ENCODE assay signal across 8 cellular contexts in genomic region chr14:103847439-103847953, GRCh38. TPM values are rescaled to one million over a fixed set of nuclear protein-coding genes. Genes with fewer than 3 reads are reported as not detected.
DNase-seq lines count a peak whose midpoint lies in the region; ATAC-seq and TF ChIP-seq lines count a peak whose summit lies in the region.

PPP1R13B (minus strand) TSS chr14:103847575; CDS start chr14:103847307, 268 bp downstream.

- peak; percentile 86 to 97 (median 94) for DNase-seq in CD4-positive, alpha-beta T cell
- DNase-seq in HK-2 (ENCODE audit: unreplicated experiment) (peak; percentile 90), NOMO-1 (lab: John Stamatoyannopoulos, UW; ENCODE audit: unreplicated experiment in 2 of 2) (peak; percentile 69 to 90), mesothelial cell of epicardium (ENCODE audit: low spot score in 2 of 2, unreplicated experiment in 2 of 2) (peak; percentile 95 to 96)
- DNase-seq in activated CD8-positive, alpha-beta memory T cell treated with anti-CD3 and anti-CD28 coated beads, Interleukin-2, amount 50 U/mL, for 24 hours (ENCODE audit: extremely low read depth) = peak; percentile 70
- peak; percentile 94 for DNase-seq in stimulated activated CD8-positive, alpha-beta memory T cell treated with anti-CD3 and anti-CD28 coated beads, Interleukin-15, amount 100 ng/mL, for 24 hours (ENCODE audit: low read depth)

- H3K4me1 Mint-ChIP-seq in CD4-positive, alpha-beta T cell (ENCODE audit: low read depth) = peaks cover 23% of the 10 kb centered on the region
- H3K4me1 Mint-ChIP-seq in mesothelial cell of epicardium = peaks cover 20% of the 10 kb centered on the region

- peak within 1 kb of the TSS; percentile 78 for H3K27ac Mint-ChIP-seq in CD4-positive, alpha-beta T cell
- H3K27ac Mint-ChIP-seq in mesothelial cell of epicardium = peak within 1 kb of the TSS; percentile 87

- no peaks in the 10 kb centered on the region for H3K9me3 ChIP-seq in CD4-positive, alpha-beta T cell (ENCODE audit: control insufficient read depth, low read length)

- intact Hi-C loops in CD4-positive, alpha-beta T cell (cut with DNase I, micrococcal nuclease) = loop anchor here (1.0 to 5.0 kb wide), 6 partner anchors 25 to 280 kb away; partner anchors contain the start of gene KLC1 (in 1 of the 2)

- H3K4me3 Mint-ChIP-seq in CD4-positive, alpha-beta T cell = peak within 1 kb of the TSS; percentile 95
- H3K4me3 Mint-ChIP-seq in mesothelial cell of epicardium = peak within 1 kb of the TSS; percentile 92

- POLR2A ChIA-PET in CD4-positive, alpha-beta T cell (lab: Charles Lee) = no interaction called here

- no peaks in the 10 kb centered on the region for H3K36me3 Mint-ChIP-seq in CD4-positive, alpha-beta T cell (ENCODE audit: low read depth)
- no peaks in the 10 kb centered on the region for H3K36me3 Mint-ChIP-seq in mesothelial cell of epicardium

- H3K27ac ChIP-seq in CD4-positive, alpha-beta T cell (ENCODE audit: low read depth, low read length) = no peak within 1 kb of the TSS

- in situ Hi-C loops in endometrial microvascular endothelial cells (cut with HindIII; ENCODE audit: inconsistent ontology term, low pct_unique_long_range_greater_than_20kb, low sequenced_read_pairs) = no loop called here

- CTCF ChIA-PET in CD4-positive, alpha-beta T cell (lab: Charles Lee) = no interaction called here

- no peaks in the 10 kb centered on the region for H3K9me3 Mint-ChIP-seq in CD4-positive, alpha-beta T cell
- no peaks in the 10 kb centered on the region for H3K9me3 Mint-ChIP-seq in mesothelial cell of epicardium

- TF ChIP-seq CTCF in CD4-positive, alpha-beta T cell (IDR thresholded peaks at IDR 0.05) = no peak
- TF ChIP-seq CTCF in mesothelial cell of epicardium (IDR thresholded peaks at IDR 0.05; ENCODE audit: unreplicated experiment) = no peak

- no peaks in the 10 kb centered on the region for H3K27me3 ChIP-seq in CD4-positive, alpha-beta T cell (ENCODE audit: control insufficient read depth, insufficient read depth, low read length)

- ATAC-seq in CD4-positive, alpha-beta T cell (ENCODE audit: poor library complexity) = peak; percentile 97
- peak; percentile 67 for ATAC-seq in GM19452 (IDR thresholded peaks at IDR 0.05; ENCODE audit: unreplicated experiment)

- no peaks in the 10 kb centered on the region for H3K27me3 Mint-ChIP-seq in CD4-positive, alpha-beta T cell
- H3K27me3 Mint-ChIP-seq in mesothelial cell of epicardium (ENCODE audit: low read depth) = peaks cover 14% of the 10 kb centered on the region

RNA-seq across cellular contexts. Expression of gene PPP1R13B, which starts in this region (rescaled TPM):
- 10 to 100 TPM; 14.3 to 14.4 TPM for total RNA-seq in CD4-positive, alpha-beta T cell
- total RNA-seq in endometrial microvascular endothelial cells (ENCODE audit: inconsistent ontology term) (13.1 TPM), mesothelial cell of epicardium (44.5 to 53.0 TPM (median 49.1 TPM) in 3 replicates)
